In the genomic region with DNA sequence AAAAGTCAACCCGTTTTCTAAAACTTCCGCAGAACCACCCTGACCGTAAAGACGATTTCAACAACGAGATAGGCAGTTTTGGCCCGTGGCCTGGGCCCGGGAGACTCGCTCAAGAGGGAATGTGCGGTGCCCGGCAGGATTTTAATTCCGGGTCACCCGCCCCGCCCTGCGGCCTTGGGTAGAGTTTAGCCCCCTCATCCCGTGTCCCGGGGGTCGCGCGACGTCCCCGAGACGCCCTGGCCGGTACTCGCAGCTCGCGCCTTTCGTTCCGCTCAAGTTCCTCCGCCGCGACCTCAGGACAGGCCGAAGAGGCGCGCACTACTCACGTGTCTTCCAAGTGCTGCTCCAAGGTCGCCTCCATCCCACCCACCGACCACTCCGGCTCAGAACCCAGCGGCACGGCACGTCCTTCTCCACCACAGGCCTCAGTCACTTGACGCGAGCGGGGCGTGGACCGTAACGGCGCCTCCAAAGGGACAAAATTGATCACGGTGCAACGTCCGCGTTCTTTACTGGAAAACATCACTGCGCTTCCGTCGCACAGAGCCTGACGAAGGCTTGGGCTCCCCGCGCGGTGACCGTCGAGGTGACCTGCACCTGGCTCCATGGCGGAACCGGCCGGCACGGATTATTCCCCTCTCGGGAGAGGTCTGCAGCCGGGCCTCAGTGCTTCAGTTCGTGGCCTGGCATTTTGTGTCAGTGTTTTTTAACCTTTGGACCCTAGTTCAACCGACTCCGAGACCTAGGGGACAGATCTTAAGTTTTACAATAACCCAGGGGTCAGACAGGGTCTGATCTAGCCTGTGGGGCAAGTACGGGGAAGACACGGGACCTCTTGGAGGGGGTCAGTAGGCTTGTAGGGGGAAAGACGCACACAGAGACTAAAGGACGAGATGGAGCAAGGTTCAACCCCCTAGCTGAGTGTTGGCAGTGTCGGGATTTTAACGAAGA, we compare ENCODE assay signal across 1 cellular context.
A peak's percentile ranks its signal among the peaks of the same experiment; 100 is the strongest.
TF ChIP-seq lines count a peak whose summit lies in the region.

A gene (minus strand): TSS at position 435 of the 951 bp plus-strand sequence. CDS start 74 bp downstream, at position 361.

TF ChIP-seq in HepG2, 621 proteins besides CTCF, POLR2A, EP300 and RAD21 (continued from another document):
- TF ChIP-seq, protein P1, sequence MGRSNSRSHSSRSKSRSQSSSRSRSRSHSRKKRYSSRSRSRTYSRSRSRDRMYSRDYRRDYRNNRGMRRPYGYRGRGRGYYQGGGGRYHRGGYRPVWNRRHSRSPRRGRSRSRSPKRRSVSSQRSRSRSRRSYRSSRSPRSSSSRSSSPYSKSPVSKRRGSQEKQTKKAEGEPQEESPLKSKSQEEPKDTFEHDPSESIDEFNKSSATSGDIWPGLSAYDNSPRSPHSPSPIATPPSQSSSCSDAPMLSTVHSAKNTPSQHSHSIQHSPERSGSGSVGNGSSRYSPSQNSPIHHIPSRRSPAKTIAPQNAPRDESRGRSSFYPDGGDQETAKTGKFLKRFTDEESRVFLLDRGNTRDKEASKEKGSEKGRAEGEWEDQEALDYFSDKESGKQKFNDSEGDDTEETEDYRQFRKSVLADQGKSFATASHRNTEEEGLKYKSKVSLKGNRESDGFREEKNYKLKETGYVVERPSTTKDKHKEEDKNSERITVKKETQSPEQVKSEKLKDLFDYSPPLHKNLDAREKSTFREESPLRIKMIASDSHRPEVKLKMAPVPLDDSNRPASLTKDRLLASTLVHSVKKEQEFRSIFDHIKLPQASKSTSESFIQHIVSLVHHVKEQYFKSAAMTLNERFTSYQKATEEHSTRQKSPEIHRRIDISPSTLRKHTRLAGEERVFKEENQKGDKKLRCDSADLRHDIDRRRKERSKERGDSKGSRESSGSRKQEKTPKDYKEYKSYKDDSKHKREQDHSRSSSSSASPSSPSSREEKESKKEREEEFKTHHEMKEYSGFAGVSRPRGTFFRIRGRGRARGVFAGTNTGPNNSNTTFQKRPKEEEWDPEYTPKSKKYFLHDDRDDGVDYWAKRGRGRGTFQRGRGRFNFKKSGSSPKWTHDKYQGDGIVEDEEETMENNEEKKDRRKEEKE (IDR thresholded peaks at IDR 0.05): no peak
- TF ChIP-seq KLF12 (CRISPR knock-in tag; IDR thresholded peaks at IDR 0.05; ENCODE audit: borderline replicate concordance) (peak; percentile 98), IKZF1 (IDR thresholded peaks at IDR 0.05) (no peak), ZNF879 (CRISPR knock-in tag; IDR thresholded peaks at IDR 0.05) (0 out of 2 replicates have a peak, but pooled peaks have one; percentile 89), BRD4 (CRISPR knock-in tag; IDR thresholded peaks at IDR 0.05) (peak; percentile 97), SMAD3 (CRISPR knock-in tag; IDR thresholded peaks at IDR 0.05) (peak; percentile 93), ZBTB1 (CRISPR knock-in tag; IDR thresholded peaks at IDR 0.05; ENCODE audit: borderline replicate concordance) (no peak), GTF2F1 (IDR thresholded peaks at IDR 0.05; ENCODE audit: low read length) (no peak), NFKBIZ (CRISPR knock-in tag; IDR thresholded peaks at IDR 0.05) (0 out of 2 replicates have a peak, but pooled peaks have one; percentile 48), TBL1XR1 (IDR thresholded peaks at IDR 0.05; ENCODE audit: borderline replicate concordance, low read length, partially characterized antibody) (peak; percentile 45), ZFP36L1 (CRISPR knock-in tag; IDR thresholded peaks at IDR 0.05) (peak; percentile 94; the same call in 1 of the 2 replicates), ZNF652 (CRISPR knock-in tag; IDR thresholded peaks at IDR 0.05; ENCODE audit: borderline replicate concordance, low read depth) (0 out of 2 replicates have a peak, but pooled peaks have one; percentile 7), ZNF383 (CRISPR knock-in tag; IDR thresholded peaks at IDR 0.05; ENCODE audit: borderline replicate concordance) (peak; percentile 78), TGIF2 (CRISPR knock-in tag; IDR thresholded peaks at IDR 0.05) (peak; percentile 84), ZEB1 (IDR thresholded peaks at IDR 0.05; ENCODE audit: insufficient replicate concordance, low read depth) (peak; percentile 44), BORCS8-MEF2B (CRISPR knock-in tag; IDR thresholded peaks at IDR 0.05) (peak; percentile 95), ZNF674 (CRISPR knock-in tag; IDR thresholded peaks at IDR 0.05; ENCODE audit: low read depth) (0 out of 2 replicates have a peak, but pooled peaks have one; percentile 52), SRSF9 (IDR thresholded peaks at IDR 0.05; ENCODE audit: borderline replicate concordance, insufficient read depth, low read depth, low read length, poor library complexity, severe bottlenecking) (no peak), TP53 (CRISPR knock-in tag; conservative IDR thresholded peaks at IDR 0.05) (peak; percentile 65; the same call in 1 of the 2 replicates), ZNF263 (CRISPR knock-in tag; IDR thresholded peaks at IDR 0.05) (peak; percentile 70), ZNF720 (CRISPR knock-in tag; IDR thresholded peaks at IDR 0.05) (no peak), JARID2 (CRISPR knock-in tag; IDR thresholded peaks at IDR 0.05; ENCODE audit: insufficient replicate concordance) (no peak), XRCC5 (optimal IDR thresholded peaks at IDR 0.05; ENCODE audit: low read length) (peak; percentile 89), DNMT1 (CRISPR knock-in tag; IDR thresholded peaks at IDR 0.05) (peak; percentile 91; the same call in 1 of the 2 replicates), ZNF329 (CRISPR knock-in tag; IDR thresholded peaks at IDR 0.05; ENCODE audit: low read depth) (peak; percentile 72; the same call in 1 of the 2 replicates), BRCA1 (CRISPR knock-in tag; IDR thresholded peaks at IDR 0.05) (peak; percentile 91; the same call in 1 of the 2 replicates), ZNF816 (CRISPR knock-in tag; IDR thresholded peaks at IDR 0.05; ENCODE audit: borderline replicate concordance) (peak; percentile 26; the same call in 1 of the 2 replicates), ZNF282 (IDR thresholded peaks at IDR 0.05; ENCODE audit: partially characterized antibody) (no peak), ZNF337 (CRISPR knock-in tag; IDR thresholded peaks at IDR 0.05; ENCODE audit: borderline replicate concordance, low read depth) (no peak)
- TF ChIP-seq, protein P2, sequence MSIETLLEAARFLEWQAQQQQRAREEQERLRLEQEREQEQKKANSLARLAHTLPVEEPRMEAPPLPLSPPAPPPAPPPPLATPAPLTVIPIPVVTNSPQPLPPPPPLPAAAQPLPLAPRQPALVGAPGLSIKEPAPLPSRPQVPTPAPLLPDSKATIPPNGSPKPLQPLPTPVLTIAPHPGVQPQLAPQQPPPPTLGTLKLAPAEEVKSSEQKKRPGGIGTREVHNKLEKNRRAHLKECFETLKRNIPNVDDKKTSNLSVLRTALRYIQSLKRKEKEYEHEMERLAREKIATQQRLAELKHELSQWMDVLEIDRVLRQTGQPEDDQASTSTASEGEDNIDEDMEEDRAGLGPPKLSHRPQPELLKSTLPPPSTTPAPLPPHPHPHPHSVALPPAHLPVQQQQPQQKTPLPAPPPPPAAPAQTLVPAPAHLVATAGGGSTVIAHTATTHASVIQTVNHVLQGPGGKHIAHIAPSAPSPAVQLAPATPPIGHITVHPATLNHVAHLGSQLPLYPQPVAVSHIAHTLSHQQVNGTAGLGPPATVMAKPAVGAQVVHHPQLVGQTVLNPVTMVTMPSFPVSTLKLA (IDR thresholded peaks at IDR 0.05): 0 out of 2 replicates have a peak, but pooled peaks have one; percentile 43
- TF ChIP-seq, protein P3, sequence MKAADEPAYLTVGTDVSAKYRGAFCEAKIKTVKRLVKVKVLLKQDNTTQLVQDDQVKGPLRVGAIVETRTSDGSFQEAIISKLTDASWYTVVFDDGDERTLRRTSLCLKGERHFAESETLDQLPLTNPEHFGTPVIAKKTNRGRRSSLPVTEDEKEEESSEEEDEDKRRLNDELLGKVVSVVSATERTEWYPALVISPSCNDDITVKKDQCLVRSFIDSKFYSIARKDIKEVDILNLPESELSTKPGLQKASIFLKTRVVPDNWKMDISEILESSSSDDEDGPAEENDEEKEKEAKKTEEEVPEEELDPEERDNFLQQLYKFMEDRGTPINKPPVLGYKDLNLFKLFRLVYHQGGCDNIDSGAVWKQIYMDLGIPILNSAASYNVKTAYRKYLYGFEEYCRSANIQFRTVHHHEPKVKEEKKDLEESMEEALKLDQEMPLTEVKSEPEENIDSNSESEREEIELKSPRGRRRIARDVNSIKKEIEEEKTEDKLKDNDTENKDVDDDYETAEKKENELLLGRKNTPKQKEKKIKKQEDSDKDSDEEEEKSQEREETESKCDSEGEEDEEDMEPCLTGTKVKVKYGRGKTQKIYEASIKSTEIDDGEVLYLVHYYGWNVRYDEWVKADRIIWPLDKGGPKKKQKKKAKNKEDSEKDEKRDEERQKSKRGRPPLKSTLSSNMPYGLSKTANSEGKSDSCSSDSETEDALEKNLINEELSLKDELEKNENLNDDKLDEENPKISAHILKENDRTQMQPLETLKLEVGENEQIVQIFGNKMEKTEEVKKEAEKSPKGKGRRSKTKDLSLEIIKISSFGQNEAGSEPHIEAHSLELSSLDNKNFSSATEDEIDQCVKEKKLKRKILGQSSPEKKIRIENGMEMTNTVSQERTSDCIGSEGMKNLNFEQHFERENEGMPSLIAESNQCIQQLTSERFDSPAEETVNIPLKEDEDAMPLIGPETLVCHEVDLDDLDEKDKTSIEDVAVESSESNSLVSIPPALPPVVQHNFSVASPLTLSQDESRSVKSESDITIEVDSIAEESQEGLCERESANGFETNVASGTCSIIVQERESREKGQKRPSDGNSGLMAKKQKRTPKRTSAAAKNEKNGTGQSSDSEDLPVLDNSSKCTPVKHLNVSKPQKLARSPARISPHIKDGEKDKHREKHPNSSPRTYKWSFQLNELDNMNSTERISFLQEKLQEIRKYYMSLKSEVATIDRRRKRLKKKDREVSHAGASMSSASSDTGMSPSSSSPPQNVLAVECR (CRISPR knock-in tag; IDR thresholded peaks at IDR 0.05; ENCODE audit: borderline replicate concordance): peak; percentile 99
TF ChIP-seq in HepG2: peak in this region for 399.
